Comparison of ENCODE assay signal across 10 cellular contexts in genomic region chr13:98252931-98253470, GRCh38.
DNase-seq lines count a peak whose midpoint lies in the region; ATAC-seq and TF ChIP-seq lines count a peak whose summit lies in the region.
"Had no signal": no experiment of that assay in that cellular context is flagged by ENCODE, and none has a peak within 500 bp of the region (broad histone marks: within the 10 kb centered on the region; RNA-seq: fewer than 3 reads in every experiment).

No MANE protein-coding gene starts in this region.

- H3K27ac ChIP-seq in ACC112 (ENCODE audit: low read depth, low read length): peak overlapping the region; percentile 80
- H3K27ac ChIP-seq in dorsolateral prefrontal cortex: peak overlapping the region in 17 of 59 donors; percentile 1 to 57 (median 14)

- no peak overlapping the region for H3K4me3 Mint-ChIP-seq in mesothelial cell of epicardium
- H3K4me3 Mint-ChIP-seq: B cell had no signal

- H3K79me2 ChIP-seq in ACC112 (ENCODE audit: control insufficient read depth, insufficient read depth, low read length, unreplicated experiment): peaks cover 6% of the 10 kb centered on the region

- H3K4me1 ChIP-seq in ACC112 (ENCODE audit: control insufficient read depth, insufficient read depth, low read length, unreplicated experiment): peaks cover 39% of the 10 kb centered on the region

- no peaks in the 10 kb centered on the region for H3K36me3 Mint-ChIP-seq in mesothelial cell of epicardium

- no peaks in the 10 kb centered on the region for H3K9me3 Mint-ChIP-seq in mesothelial cell of epicardium

- H3K4me3 ChIP-seq in ACC112 (ENCODE audit: low read depth, low read length) (peak overlapping the region; percentile 56), dorsolateral prefrontal cortex (no peak overlapping the region)

- TF ChIP-seq CTCF in mesothelial cell of epicardium (IDR thresholded peaks at IDR 0.05; ENCODE audit: unreplicated experiment) (no peak), dorsolateral prefrontal cortex (IDR thresholded peaks at IDR 0.05 in 54 of 56, conservative IDR thresholded peaks at IDR 0.05 in 2 of 56; ENCODE audit: low read depth in 1 of 56, partially characterized antibody in 56 of 56) (no peak)

- peak overlapping the region; percentile 78 for H2AFZ ChIP-seq in ACC112 (ENCODE audit: low read length, unreplicated experiment)

- H3K27me3 ChIP-seq in ACC112 (ENCODE audit: insufficient read depth, low read length) (no peaks in the 10 kb centered on the region), dorsolateral prefrontal cortex (no peaks in the 10 kb centered on the region)

- H3K36me3 ChIP-seq in ACC112 (ENCODE audit: insufficient read depth, low read length): no peaks in the 10 kb centered on the region

- intact Hi-C loops in dorsolateral prefrontal cortex (cut with DNase I): no loop called here

- no peaks in the 10 kb centered on the region for H3K27me3 Mint-ChIP-seq in mesothelial cell of epicardium (ENCODE audit: low read depth)
- H3K27me3 Mint-ChIP-seq: B cell had no signal

- H3K4me1 Mint-ChIP-seq in mesothelial cell of epicardium: peaks cover 54% of the 10 kb centered on the region
- H3K4me1 Mint-ChIP-seq: B cell had no signal

- ATAC-seq in GM18873 (IDR thresholded peaks at IDR 0.05; ENCODE audit: low FRiP score, unreplicated experiment): no peak

- peak; percentile 43 for DNase-seq in LHCN-M2 (ENCODE audit: low read depth)
- peak; percentile 82 to 87 for DNase-seq in dermis microvascular lymphatic vessel endothelial cell (ENCODE audit: low read depth in 2 of 2)
- DNase-seq in mesothelial cell of epicardium (ENCODE audit: low spot score in 2 of 2, unreplicated experiment in 2 of 2): no peak
- no peak for DNase-seq in HK-2 (ENCODE audit: unreplicated experiment)
- no peak for DNase-seq in dorsolateral prefrontal cortex
- no peak for DNase-seq in NCI-H2107 (lab: John Stamatoyannopoulos, UW)
- DNase-seq: activated effector memory CD4-positive, alpha-beta T cell treated with Interleukin-2 at 50 U/mL for 16 hours had no signal

- H3K27ac Mint-ChIP-seq in mesothelial cell of epicardium: peak overlapping the region; percentile 93
- H3K27ac Mint-ChIP-seq: B cell had no signal

Comparison
In these comparisons a context has a peak if more than half of its experiments do, and no peak if none do; other contexts are left out.
1. DNase-seq: peak in LHCN-M2 (single experiment) and dermis microvascular lymphatic vessel endothelial cell (2 of 2); none in mesothelial cell of epicardium (0 of 2), HK-2 (single experiment), dorsolateral prefrontal cortex (0 of 10) and NCI-H2107 (single experiment).